In genomic region chr13:83824561-83824960, GRCh38 we compare ENCODE assay signal across 19 cellular contexts. TPM values are rescaled to one million over a fixed set of nuclear protein-coding genes. Genes with fewer than 3 reads are reported as not detected.
DNase-seq lines count a peak whose midpoint lies in the region; ATAC-seq and TF ChIP-seq lines count a peak whose summit lies in the region.
"Had no signal": no experiment of that assay in that cellular context is flagged by ENCODE, and none has a peak within 500 bp of the region (broad histone marks: within the 10 kb centered on the region; RNA-seq: fewer than 3 reads in every experiment).

No MANE protein-coding gene starts in this region.

- peaks cover 5% of the 10 kb centered on the region for H3K4me1 Mint-ChIP-seq in endodermal cell
- H3K4me1 Mint-ChIP-seq in naive thymus-derived CD4-positive, alpha-beta T cell, result no peaks in the 10 kb centered on the region
- no peaks in the 10 kb centered on the region for H3K4me1 Mint-ChIP-seq in stimulated activated naive CD8-positive, alpha-beta T cell treated with anti-CD3 and anti-CD28 coated beads, Interleukin-15, amount 100 ng/mL, for 72 hours
- H3K4me1 Mint-ChIP-seq: CD8-positive, alpha-beta memory T cell had no signal

- H3K27ac ChIP-seq in heart left ventricle (no peak overlapping the region), endodermal cell (ENCODE audit: low read depth, low read length) (no peak overlapping the region)
- H3K27ac ChIP-seq in naive thymus-derived CD4-positive, alpha-beta T cell (ENCODE audit: low read depth, low read length), result no peak overlapping the region
- H3K27ac ChIP-seq: 22Rv1, BLaER1 had no signal

- no peak overlapping the region for H3K4me3 Mint-ChIP-seq in endodermal cell
- H3K4me3 Mint-ChIP-seq in naive thymus-derived CD4-positive, alpha-beta T cell, result no peak overlapping the region
- H3K4me3 Mint-ChIP-seq in stimulated activated naive CD8-positive, alpha-beta T cell treated with anti-CD3 and anti-CD28 coated beads, Interleukin-15, amount 100 ng/mL, for 72 hours, result no peak overlapping the region
- H3K4me3 Mint-ChIP-seq: CD8-positive, alpha-beta memory T cell; GM23338; H9 had no signal

- H3K9me3 ChIP-seq in heart left ventricle (no peaks in the 10 kb centered on the region), endodermal cell (ENCODE audit: control insufficient read depth, low read length) (peaks cover 9% of the 10 kb centered on the region)
- H3K9me3 ChIP-seq in naive thymus-derived CD4-positive, alpha-beta T cell (ENCODE audit: control insufficient read depth in 2 of 3, low read length in 3 of 3), result no peaks in the 10 kb centered on the region

- H3K27ac Mint-ChIP-seq in endodermal cell, result no peak overlapping the region
- H3K27ac Mint-ChIP-seq in naive thymus-derived CD4-positive, alpha-beta T cell, result no peak overlapping the region
- no peak overlapping the region for H3K27ac Mint-ChIP-seq in stimulated activated naive CD8-positive, alpha-beta T cell treated with anti-CD3 and anti-CD28 coated beads, Interleukin-15, amount 100 ng/mL, for 72 hours
- H3K27ac Mint-ChIP-seq: CD8-positive, alpha-beta memory T cell; GM23338 had no signal

- H3K9ac ChIP-seq in endodermal cell (ENCODE audit: extremely low read depth, low read length, poor library complexity, severe bottlenecking), result no peak overlapping the region
- H3K9ac ChIP-seq: BLaER1 had no signal

- H3K27me3 Mint-ChIP-seq in endodermal cell (ENCODE audit: insufficient read depth), result no peaks in the 10 kb centered on the region
- H3K27me3 Mint-ChIP-seq in naive thymus-derived CD4-positive, alpha-beta T cell, result no peaks in the 10 kb centered on the region
- H3K27me3 Mint-ChIP-seq in stimulated activated naive CD8-positive, alpha-beta T cell treated with anti-CD3 and anti-CD28 coated beads, Interleukin-15, amount 100 ng/mL, for 72 hours, result no peaks in the 10 kb centered on the region
- H3K27me3 Mint-ChIP-seq: CD8-positive, alpha-beta memory T cell had no signal

- H3K4me3 ChIP-seq in heart left ventricle (no peak overlapping the region), endodermal cell (ENCODE audit: low read length) (no peak overlapping the region)
- no peak overlapping the region for H3K4me3 ChIP-seq in naive thymus-derived CD4-positive, alpha-beta T cell (ENCODE audit: low read length)
- H3K4me3 ChIP-seq: BLaER1, GM12878, GM23338 had no signal

- H3K27me3 ChIP-seq in heart left ventricle, result no peaks in the 10 kb centered on the region
- H3K27me3 ChIP-seq in endodermal cell (ENCODE audit: control insufficient read depth, insufficient read depth, low read length, poor library complexity, severe bottlenecking), result no peaks in the 10 kb centered on the region
- H3K27me3 ChIP-seq in naive thymus-derived CD4-positive, alpha-beta T cell (ENCODE audit: control insufficient read depth in 2 of 2, insufficient read depth in 2 of 2, low read length in 2 of 2), result no peaks in the 10 kb centered on the region
- H3K27me3 ChIP-seq: BLaER1 had no signal

- WGBS in heart left ventricle, 4 donors, result 88 to 95% (median 94%) methylated on average over 8 of the region's 8 CpGs
- WGBS in endodermal cell (ENCODE audit: insufficient coverage in 1 of 2, insufficient read length in 1 of 2), 2 experiments, result 94 to 100% methylated on average over 3 to 8 of the region's 8 CpGs

- CTCF ChIA-PET in naive thymus-derived CD4-positive, alpha-beta T cell (lab: Charles Lee), result no interaction called here

- H3K36me3 ChIP-seq in heart left ventricle, result no peaks in the 10 kb centered on the region
- H3K36me3 ChIP-seq in endodermal cell (ENCODE audit: control insufficient read depth, insufficient read depth, low read length), result no peaks in the 10 kb centered on the region
- H3K36me3 ChIP-seq in naive thymus-derived CD4-positive, alpha-beta T cell (ENCODE audit: control insufficient read depth in 2 of 3, insufficient read depth in 3 of 3, low read length in 3 of 3), result no peaks in the 10 kb centered on the region
- H3K36me3 ChIP-seq: BLaER1 had no signal

- H3K9me3 Mint-ChIP-seq in endodermal cell, result no peaks in the 10 kb centered on the region
- H3K9me3 Mint-ChIP-seq in naive thymus-derived CD4-positive, alpha-beta T cell, result peaks cover 0 to 8% (median 0%) of the 10 kb centered on the region in 11 donors
- H3K9me3 Mint-ChIP-seq in stimulated activated naive CD8-positive, alpha-beta T cell treated with anti-CD3 and anti-CD28 coated beads, Interleukin-15, amount 100 ng/mL, for 72 hours, result no peaks in the 10 kb centered on the region
- H3K9me3 Mint-ChIP-seq: CD8-positive, alpha-beta memory T cell; H9 had no signal

- ATAC-seq in Right ventricle myocardium inferior, result no peak
- ATAC-seq in heart left ventricle, result no peak
- ATAC-seq in naive thymus-derived CD4-positive, alpha-beta T cell, result no peak
- ATAC-seq in stimulated activated naive CD8-positive, alpha-beta T cell treated with anti-CD3 and anti-CD28 coated beads, Interleukin-15, amount 100 ng/mL, for 72 hours, result no peak
- ATAC-seq: GM12878, GM23338 had no signal

- TF ChIP-seq POLR2A in heart left ventricle (IDR thresholded peaks at IDR 0.05), result no peak

- no peaks in the 10 kb centered on the region for H3K4me1 ChIP-seq in heart left ventricle
- H3K4me1 ChIP-seq in endodermal cell (ENCODE audit: control insufficient read depth, insufficient read depth, low read length), result peaks cover 7% of the 10 kb centered on the region
- no peaks in the 10 kb centered on the region for H3K4me1 ChIP-seq in naive thymus-derived CD4-positive, alpha-beta T cell (ENCODE audit: control insufficient read depth in 2 of 2, insufficient read depth in 2 of 2, low read length in 2 of 2)
- H3K4me1 ChIP-seq: BLaER1 had no signal

- H3K36me3 Mint-ChIP-seq in endodermal cell (ENCODE audit: low read depth), result no peaks in the 10 kb centered on the region
- H3K36me3 Mint-ChIP-seq in naive thymus-derived CD4-positive, alpha-beta T cell, result no peaks in the 10 kb centered on the region
- H3K36me3 Mint-ChIP-seq: CD8-positive, alpha-beta memory T cell had no signal

- intact Hi-C loops in Right ventricle myocardium inferior (cut with DNase I), result no loop called here
- intact Hi-C loops in heart left ventricle (cut with DNase I), result no loop called here
- intact Hi-C loops in posterior vena cava (cut with DNase I), result no loop called here
- intact Hi-C loops in naive thymus-derived CD4-positive, alpha-beta T cell (cut with micrococcal nuclease), result no loop called here

- POLR2A ChIA-PET in naive thymus-derived CD4-positive, alpha-beta T cell (lab: Charles Lee), result no interaction called here

- DNase-seq in Right ventricle myocardium inferior (ENCODE audit: missing footprints) (peak; percentile 58), heart left ventricle (no peak), endodermal cell (peak; percentile 46), posterior vena cava (ENCODE audit: low spot score) (peak; percentile 61), NCI-H1092 (lab: John Stamatoyannopoulos, UW) (no peak), SHP77 (lab: John Stamatoyannopoulos, UW) (no peak)
- no peak for DNase-seq in naive thymus-derived CD4-positive, alpha-beta T cell
- DNase-seq in stimulated activated naive CD8-positive, alpha-beta T cell treated with anti-CD3 and anti-CD28 coated beads, Interleukin-15, amount 100 ng/mL, for 72 hours, result no peak
- DNase-seq: AML-193, Calu3, DMS79, H9 had no signal

- TF ChIP-seq CTCF in heart left ventricle (IDR thresholded peaks at IDR 0.05) (no peak), endodermal cell (conservative IDR thresholded peaks at IDR 0.05) (no peak)

RNA-seq across cellular contexts. Expression of gene SLITRK1, which starts 57.7 kb away (rescaled TPM):
- not detected for total RNA-seq in Right ventricle myocardium inferior
- not detected for total RNA-seq in heart left ventricle
- polyA plus RNA-seq in heart left ventricle, result not detected
- total RNA-seq in endodermal cell, result under 1 TPM in 1 of 2 donors, not detected in 1; 0.11 TPM
- polyA plus RNA-seq in endodermal cell (2013, experiment 1 of 2), result 2.9 TPM
- polyA plus RNA-seq in endodermal cell (2013, experiment 2 of 2), result 2.5 TPM
- not detected for total RNA-seq in posterior vena cava
- total RNA-seq in naive thymus-derived CD4-positive, alpha-beta T cell, result not detected
- not detected for polyA plus RNA-seq in naive thymus-derived CD4-positive, alpha-beta T cell
- total RNA-seq: Calu3; CD8-positive, alpha-beta memory T cell; G401; HT-29 had no signal
- polyA plus RNA-seq: CD8-positive, alpha-beta memory T cell had no signal

Comparison
In these comparisons a context has a peak if more than half of its experiments do, and no peak if none do; other contexts are left out.
1. DNase-seq: peak in Right ventricle myocardium inferior (single experiment), endodermal cell (single experiment) and posterior vena cava (single experiment); none in heart left ventricle (0 of 5), NCI-H1092 (single experiment), naive thymus-derived CD4-positive, alpha-beta T cell (0 of 9), stimulated activated naive CD8-positive, alpha-beta T cell treated with anti-CD3 and anti-CD28 coated beads, Interleukin-15, amount 100 ng/mL, for 72 hours (0 of 2) and SHP77 (0 of 2).